Comparison of ENCODE assay signal across 26 cellular contexts in the genomic region with DNA sequence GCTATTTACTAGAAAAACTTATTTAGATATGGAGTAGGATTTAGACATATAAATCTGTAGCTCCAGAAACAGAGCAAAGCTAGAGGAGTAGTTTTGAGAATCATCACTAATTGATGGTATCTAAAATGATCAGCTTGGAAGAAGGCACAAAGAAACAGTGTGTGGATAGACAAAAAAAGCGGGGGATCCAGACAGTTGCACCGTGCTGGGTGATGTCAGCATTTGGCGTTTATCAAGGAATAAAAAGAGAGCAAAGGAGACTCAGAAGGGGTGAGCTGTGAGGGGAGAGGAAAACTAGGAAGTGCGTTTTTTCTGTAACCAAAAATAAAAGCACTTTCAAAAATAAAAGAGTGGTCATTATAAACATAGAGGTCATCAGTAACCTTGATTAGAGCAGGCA.
"Had no signal": no experiment of that assay in that cellular context is flagged by ENCODE, and none has a peak within 500 bp of the region (broad histone marks: within the 10 kb centered on the region; RNA-seq: fewer than 3 reads in every experiment).

No MANE protein-coding gene starts in this region.

- ATAC-seq: esophagus mucosa; gastrocnemius medialis; left colon; left lobe of liver; left ventricle myocardium superior; lower lobe of right lung; mucosa of descending colon; naive thymus-derived CD8-positive, alpha-beta T cell had no signal

- H3K4me1 ChIP-seq: esophagus squamous epithelium, gastrocnemius medialis, lower lobe of right lung had no signal

- H2AFZ ChIP-seq: hepatocyte had no signal

- H3K27ac ChIP-seq: coronary artery, dorsolateral prefrontal cortex, esophagus squamous epithelium, gastrocnemius medialis, hepatocyte, lower lobe of right lung had no signal

- H3K27me3 ChIP-seq: dorsolateral prefrontal cortex, esophagus squamous epithelium, gastrocnemius medialis, hepatocyte had no signal

- H3K36me3 ChIP-seq: esophagus squamous epithelium, gastrocnemius medialis, lower lobe of right lung had no signal

- H3K4me3 ChIP-seq: coronary artery, dorsolateral prefrontal cortex, esophagus squamous epithelium, gastrocnemius medialis, hepatocyte, lower lobe of right lung, mucosa of descending colon had no signal

- H3K79me2 ChIP-seq: hepatocyte had no signal

- H3K4me2 ChIP-seq: hepatocyte had no signal

- DNase-seq: dermis blood vessel endothelial cell; dorsolateral prefrontal cortex; effector CD4-positive, alpha-beta T cell; effector memory CD4-positive, alpha-beta T cell; esophagus squamous epithelium; foreskin fibroblast; foreskin melanocyte; gastrocnemius medialis; glutamatergic neuron; head of caudate nucleus; hypothalamus; immature natural killer cell; islet precursor cell; kidney; kidney glomerular epithelial cell; left colon; left ventricle myocardium superior; lower lobe of right lung; mesenchymal stem cell; mucosa of descending colon; naive B cell; naive thymus-derived CD8-positive, alpha-beta T cell had no signal

- H3K9me3 ChIP-seq: esophagus squamous epithelium, gastrocnemius medialis, lower lobe of right lung, mucosa of descending colon had no signal
